In the genomic region with DNA sequence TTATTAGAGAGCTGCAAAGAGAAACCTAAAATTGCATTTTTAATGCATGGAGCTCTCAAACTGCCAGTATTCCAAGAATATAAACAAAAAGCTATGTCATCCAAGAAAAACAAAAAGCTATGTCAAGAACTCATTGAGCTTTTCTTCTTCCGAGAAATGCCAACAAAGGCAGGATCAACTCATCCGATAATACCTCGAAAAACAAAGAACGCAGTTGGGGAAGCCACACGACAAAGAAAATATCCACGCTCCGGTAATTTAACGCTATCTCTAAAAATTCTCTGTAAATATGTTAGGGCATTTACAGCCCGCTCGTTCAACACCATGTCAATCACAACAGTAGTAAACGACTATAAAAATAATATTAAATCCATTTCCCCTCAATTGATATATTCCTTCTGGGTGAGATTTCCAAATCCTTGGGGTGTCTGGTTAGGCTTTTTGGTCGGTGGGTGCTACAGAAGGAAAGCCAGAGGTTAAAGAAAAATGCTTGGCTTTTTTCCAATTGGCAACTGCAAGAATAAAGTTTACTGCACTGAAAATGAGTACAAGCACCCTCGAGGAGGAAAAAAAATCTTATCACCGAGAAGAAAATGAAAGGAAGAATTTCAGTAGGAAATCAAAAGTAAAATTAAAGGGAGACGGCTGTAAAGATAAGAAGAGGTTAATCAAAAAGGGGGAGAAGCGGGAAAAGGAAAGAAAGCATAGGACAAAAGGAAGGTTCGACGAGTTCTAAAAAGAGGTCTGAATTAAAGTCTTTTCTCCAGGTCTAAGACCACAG, we compare ENCODE assay signal across 1 cellular context.
TF ChIP-seq lines count a peak whose summit lies in the region.

No MANE protein-coding gene starts in this region.

TF ChIP-seq in K562, 482 proteins besides CTCF, POLR2A, EP300 and RAD21 (continued from another document and continues in another):
- TF ChIP-seq, protein P1, sequence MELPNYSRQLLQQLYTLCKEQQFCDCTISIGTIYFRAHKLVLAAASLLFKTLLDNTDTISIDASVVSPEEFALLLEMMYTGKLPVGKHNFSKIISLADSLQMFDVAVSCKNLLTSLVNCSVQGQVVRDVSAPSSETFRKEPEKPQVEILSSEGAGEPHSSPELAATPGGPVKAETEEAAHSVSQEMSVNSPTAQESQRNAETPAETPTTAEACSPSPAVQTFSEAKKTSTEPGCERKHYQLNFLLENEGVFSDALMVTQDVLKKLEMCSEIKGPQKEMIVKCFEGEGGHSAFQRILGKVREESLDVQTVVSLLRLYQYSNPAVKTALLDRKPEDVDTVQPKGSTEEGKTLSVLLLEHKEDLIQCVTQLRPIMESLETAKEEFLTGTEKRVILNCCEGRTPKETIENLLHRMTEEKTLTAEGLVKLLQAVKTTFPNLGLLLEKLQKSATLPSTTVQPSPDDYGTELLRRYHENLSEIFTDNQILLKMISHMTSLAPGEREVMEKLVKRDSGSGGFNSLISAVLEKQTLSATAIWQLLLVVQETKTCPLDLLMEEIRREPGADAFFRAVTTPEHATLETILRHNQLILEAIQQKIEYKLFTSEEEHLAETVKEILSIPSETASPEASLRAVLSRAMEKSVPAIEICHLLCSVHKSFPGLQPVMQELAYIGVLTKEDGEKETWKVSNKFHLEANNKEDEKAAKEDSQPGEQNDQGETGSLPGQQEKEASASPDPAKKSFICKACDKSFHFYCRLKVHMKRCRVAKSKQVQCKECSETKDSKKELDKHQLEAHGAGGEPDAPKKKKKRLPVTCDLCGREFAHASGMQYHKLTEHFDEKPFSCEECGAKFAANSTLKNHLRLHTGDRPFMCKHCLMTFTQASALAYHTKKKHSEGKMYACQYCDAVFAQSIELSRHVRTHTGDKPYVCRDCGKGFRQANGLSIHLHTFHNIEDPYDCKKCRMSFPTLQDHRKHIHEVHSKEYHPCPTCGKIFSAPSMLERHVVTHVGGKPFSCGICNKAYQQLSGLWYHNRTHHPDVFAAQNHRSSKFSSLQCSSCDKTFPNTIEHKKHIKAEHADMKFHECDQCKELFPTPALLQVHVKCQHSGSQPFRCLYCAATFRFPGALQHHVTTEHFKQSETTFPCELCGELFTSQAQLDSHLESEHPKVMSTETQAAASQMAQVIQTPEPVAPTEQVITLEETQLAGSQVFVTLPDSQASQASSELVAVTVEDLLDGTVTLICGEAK (IDR thresholded peaks at IDR 0.05), result peak; percentile 34; the same call in 1 of the 2 replicates
- TF ChIP-seq, protein P1 (CRISPR knock-in tag; IDR thresholded peaks at IDR 0.05), result no peak
- TF ChIP-seq RBM14 (IDR thresholded peaks at IDR 0.05; ENCODE audit: borderline replicate concordance, insufficient read depth, low read depth, low read length) (no peak), JUND (IDR thresholded peaks at IDR 0.05; ENCODE audit: borderline replicate concordance, low read depth, low read length) (no peak), JUND (tag; IDR thresholded peaks at IDR 0.05; ENCODE audit: borderline replicate concordance, low read depth, low read length) (no peak), ILK (tag; IDR thresholded peaks at IDR 0.05; ENCODE audit: borderline replicate concordance, low read depth) (0 out of 2 replicates have a peak, but pooled peaks have one; percentile 22), SAP30 (IDR thresholded peaks at IDR 0.05; ENCODE audit: borderline replicate concordance, insufficient read depth, low read depth, low read length, poor library complexity, severe bottlenecking) (no peak), ZC3H8 (IDR thresholded peaks at IDR 0.05) (peak; percentile 67; the same call in 1 of the 2 replicates), ZBTB17 (CRISPR knock-in tag; IDR thresholded peaks at IDR 0.05) (no peak), CBFA2T3 (IDR thresholded peaks at IDR 0.05) (no peak), SRSF3 (IDR thresholded peaks at IDR 0.05; ENCODE audit: insufficient read depth, low read length) (no peak), GTF2F1 (IDR thresholded peaks at IDR 0.05; ENCODE audit: low read depth, low read length) (no peak), KDM4B (IDR thresholded peaks at IDR 0.05; ENCODE audit: borderline replicate concordance in 2 of 2, low read depth in 1 of 2) (no peak), STAT5B (CRISPR knock-in tag; IDR thresholded peaks at IDR 0.05) (no peak), GABPB2 (CRISPR knock-in tag; conservative IDR thresholded peaks at IDR 0.05) (no peak), CEBPB (tag; IDR thresholded peaks at IDR 0.05) (no peak), LEF1 (IDR thresholded peaks at IDR 0.05) (0 out of 2 replicates have a peak, but pooled peaks have one; percentile 30), MCM5 (IDR thresholded peaks at IDR 0.05; ENCODE audit: low read depth) (no peak), PRMT5 (CRISPR knock-in tag; IDR thresholded peaks at IDR 0.05) (no peak), MYNN (IDR thresholded peaks at IDR 0.05) (no peak), MYNN (CRISPR knock-in tag; IDR thresholded peaks at IDR 0.05) (no peak), MAZ (CRISPR knock-in tag; conservative IDR thresholded peaks at IDR 0.05 in 1 of 2, IDR thresholded peaks at IDR 0.05 in 1 of 2) (no peak), SMARCA4 (IDR thresholded peaks at IDR 0.05) (no peak), ZNF274 (IDR thresholded peaks at IDR 0.05; ENCODE audit: borderline replicate concordance, low read depth, low read length) (no peak), FOSL1 (tag; conservative IDR thresholded peaks at IDR 0.05) (no peak), FOXM1 (IDR thresholded peaks at IDR 0.05; ENCODE audit: low read depth) (no peak), FOXM1 (CRISPR knock-in tag; IDR thresholded peaks at IDR 0.05; ENCODE audit: low read depth) (no peak), POLR3A (IDR thresholded peaks at IDR 0.05; ENCODE audit: borderline replicate concordance, extremely low read depth, insufficient read depth, insufficient read length) (no peak), NFATC3 (IDR thresholded peaks at IDR 0.05) (0 out of 2 replicates have a peak, but pooled peaks have one; percentile 33), ZNF589 (CRISPR knock-in tag; IDR thresholded peaks at IDR 0.05; ENCODE audit: low read depth) (peak; percentile 76; the same call in 1 of the 2 replicates), RBM17 (IDR thresholded peaks at IDR 0.05; ENCODE audit: borderline replicate concordance, low read depth, low read length) (no peak)
- TF ChIP-seq, protein P2, sequence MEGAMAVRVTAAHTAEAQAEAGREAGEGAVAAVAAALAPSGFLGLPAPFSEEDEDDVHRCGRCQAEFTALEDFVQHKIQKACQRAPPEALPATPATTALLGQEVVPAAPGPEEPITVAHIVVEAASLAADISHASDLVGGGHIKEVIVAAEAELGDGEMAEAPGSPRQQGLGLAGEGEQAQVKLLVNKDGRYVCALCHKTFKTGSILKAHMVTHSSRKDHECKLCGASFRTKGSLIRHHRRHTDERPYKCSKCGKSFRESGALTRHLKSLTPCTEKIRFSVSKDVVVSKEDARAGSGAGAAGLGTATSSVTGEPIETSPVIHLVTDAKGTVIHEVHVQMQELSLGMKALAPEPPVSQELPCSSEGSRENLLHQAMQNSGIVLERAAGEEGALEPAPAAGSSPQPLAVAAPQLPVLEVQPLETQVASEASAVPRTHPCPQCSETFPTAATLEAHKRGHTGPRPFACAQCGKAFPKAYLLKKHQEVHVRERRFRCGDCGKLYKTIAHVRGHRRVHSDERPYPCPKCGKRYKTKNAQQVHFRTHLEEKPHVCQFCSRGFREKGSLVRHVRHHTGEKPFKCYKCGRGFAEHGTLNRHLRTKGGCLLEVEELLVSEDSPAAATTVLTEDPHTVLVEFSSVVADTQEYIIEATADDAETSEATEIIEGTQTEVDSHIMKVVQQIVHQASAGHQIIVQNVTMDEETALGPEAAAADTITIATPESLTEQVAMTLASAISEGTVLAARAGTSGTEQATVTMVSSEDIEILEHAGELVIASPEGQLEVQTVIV (CRISPR knock-in tag; IDR thresholded peaks at IDR 0.05; ENCODE audit: borderline replicate concordance), result no peak
- TF ChIP-seq, protein P3, sequence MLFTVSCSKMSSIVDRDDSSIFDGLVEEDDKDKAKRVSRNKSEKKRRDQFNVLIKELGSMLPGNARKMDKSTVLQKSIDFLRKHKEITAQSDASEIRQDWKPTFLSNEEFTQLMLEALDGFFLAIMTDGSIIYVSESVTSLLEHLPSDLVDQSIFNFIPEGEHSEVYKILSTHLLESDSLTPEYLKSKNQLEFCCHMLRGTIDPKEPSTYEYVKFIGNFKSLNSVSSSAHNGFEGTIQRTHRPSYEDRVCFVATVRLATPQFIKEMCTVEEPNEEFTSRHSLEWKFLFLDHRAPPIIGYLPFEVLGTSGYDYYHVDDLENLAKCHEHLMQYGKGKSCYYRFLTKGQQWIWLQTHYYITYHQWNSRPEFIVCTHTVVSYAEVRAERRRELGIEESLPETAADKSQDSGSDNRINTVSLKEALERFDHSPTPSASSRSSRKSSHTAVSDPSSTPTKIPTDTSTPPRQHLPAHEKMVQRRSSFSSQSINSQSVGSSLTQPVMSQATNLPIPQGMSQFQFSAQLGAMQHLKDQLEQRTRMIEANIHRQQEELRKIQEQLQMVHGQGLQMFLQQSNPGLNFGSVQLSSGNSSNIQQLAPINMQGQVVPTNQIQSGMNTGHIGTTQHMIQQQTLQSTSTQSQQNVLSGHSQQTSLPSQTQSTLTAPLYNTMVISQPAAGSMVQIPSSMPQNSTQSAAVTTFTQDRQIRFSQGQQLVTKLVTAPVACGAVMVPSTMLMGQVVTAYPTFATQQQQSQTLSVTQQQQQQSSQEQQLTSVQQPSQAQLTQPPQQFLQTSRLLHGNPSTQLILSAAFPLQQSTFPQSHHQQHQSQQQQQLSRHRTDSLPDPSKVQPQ (CRISPR knock-in tag; IDR thresholded peaks at IDR 0.05; ENCODE audit: borderline replicate concordance), result no peak
- TF ChIP-seq, protein P4, sequence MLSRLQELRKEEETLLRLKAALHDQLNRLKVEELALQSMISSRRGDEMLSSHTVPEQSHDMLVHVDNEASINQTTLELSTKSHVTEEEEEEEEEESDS (CRISPR knock-in tag; IDR thresholded peaks at IDR 0.05), result no peak
- TF ChIP-seq, protein P5, sequence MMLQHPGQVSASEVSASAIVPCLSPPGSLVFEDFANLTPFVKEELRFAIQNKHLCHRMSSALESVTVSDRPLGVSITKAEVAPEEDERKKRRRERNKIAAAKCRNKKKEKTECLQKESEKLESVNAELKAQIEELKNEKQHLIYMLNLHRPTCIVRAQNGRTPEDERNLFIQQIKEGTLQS (IDR thresholded peaks at IDR 0.05), result no peak
- TF ChIP-seq, protein P5 (CRISPR knock-in tag; conservative IDR thresholded peaks at IDR 0.05), result no peak
- TF ChIP-seq, protein P6, sequence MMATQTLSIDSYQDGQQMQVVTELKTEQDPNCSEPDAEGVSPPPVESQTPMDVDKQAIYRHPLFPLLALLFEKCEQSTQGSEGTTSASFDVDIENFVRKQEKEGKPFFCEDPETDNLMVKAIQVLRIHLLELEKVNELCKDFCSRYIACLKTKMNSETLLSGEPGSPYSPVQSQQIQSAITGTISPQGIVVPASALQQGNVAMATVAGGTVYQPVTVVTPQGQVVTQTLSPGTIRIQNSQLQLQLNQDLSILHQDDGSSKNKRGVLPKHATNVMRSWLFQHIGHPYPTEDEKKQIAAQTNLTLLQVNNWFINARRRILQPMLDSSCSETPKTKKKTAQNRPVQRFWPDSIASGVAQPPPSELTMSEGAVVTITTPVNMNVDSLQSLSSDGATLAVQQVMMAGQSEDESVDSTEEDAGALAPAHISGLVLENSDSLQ (IDR thresholded peaks at IDR 0.05), result peak; percentile 58
- TF ChIP-seq, protein P7, sequence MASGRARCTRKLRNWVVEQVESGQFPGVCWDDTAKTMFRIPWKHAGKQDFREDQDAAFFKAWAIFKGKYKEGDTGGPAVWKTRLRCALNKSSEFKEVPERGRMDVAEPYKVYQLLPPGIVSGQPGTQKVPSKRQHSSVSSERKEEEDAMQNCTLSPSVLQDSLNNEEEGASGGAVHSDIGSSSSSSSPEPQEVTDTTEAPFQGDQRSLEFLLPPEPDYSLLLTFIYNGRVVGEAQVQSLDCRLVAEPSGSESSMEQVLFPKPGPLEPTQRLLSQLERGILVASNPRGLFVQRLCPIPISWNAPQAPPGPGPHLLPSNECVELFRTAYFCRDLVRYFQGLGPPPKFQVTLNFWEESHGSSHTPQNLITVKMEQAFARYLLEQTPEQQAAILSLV (tag; IDR thresholded peaks at IDR 0.05), result no peak
